Comparison of ENCODE assay signal across 19 cellular contexts in the genomic region with DNA sequence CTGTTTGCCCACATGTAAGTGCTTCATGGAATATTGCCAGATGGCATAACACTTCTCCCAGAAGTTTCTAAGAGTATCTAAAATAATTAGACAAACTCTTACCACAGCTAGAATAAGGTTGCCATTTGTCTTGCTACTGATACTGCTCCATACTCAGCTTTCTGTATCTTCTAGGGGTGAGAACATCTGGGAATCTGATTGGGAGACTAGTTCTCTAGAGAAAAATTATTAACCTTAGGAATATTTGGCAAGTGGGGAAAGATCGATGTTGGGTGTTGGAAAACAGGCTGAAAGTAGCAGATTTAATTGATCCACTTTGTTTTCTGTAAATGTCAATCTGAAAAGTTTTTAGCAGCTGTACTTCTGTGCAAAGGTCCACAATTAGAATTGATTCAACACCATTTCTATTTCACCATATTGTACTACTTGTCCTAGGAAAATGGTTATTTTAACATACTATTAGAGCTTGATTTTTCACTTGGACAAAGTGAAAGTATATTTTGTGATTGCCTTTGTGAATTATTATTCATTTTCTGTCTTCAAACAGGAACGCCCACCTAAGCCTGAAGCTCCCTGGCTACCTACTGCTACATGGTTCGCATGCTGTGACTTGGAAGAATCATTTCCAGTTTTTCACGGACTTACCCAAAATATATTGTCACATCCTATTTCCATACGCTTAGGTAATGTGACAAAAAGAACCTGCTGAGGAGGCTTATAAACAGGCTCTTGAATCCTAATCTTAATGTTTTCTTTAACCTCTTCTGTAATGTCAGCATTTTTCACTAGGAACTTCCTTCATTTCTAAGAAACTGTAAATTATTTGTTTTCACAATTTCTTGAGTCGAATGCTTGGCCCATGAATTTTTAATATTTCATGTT.
"Had no signal": no experiment of that assay in that cellular context is flagged by ENCODE, and none has a peak within 500 bp of the region (broad histone marks: within the 10 kb centered on the region; RNA-seq: fewer than 3 reads in every experiment).

No MANE protein-coding gene starts in this region.

- H3K4me2 ChIP-seq: hepatocyte had no signal

- ATAC-seq: body of pancreas, left cardiac atrium had no signal

- H3K27me3 Mint-ChIP-seq: activated naive CD8-positive, alpha-beta T cell treated with anti-CD3 and anti-CD28 coated beads, Interleukin-2, amount 10 ng/mL, durations not matched to agents 7 days and 5 days; progenitor cell of endocrine pancreas had no signal

- H3K36me3 ChIP-seq: esophagus muscularis mucosa, right atrium auricular region, suprapubic skin had no signal

- DNase-seq: activated CD4-positive, CD25-positive, alpha-beta regulatory T cell treated with anti-CD3 and anti-CD28 coated beads, Interleukin-2, amount 50 U/mL, for 72 hours; activated naive CD8-positive, alpha-beta T cell treated with anti-CD3 and anti-CD28 coated beads, Interleukin-2, amount 10 ng/mL, durations not matched to agents 7 days and 5 days; body of pancreas; dermis blood vessel endothelial cell; effector memory CD4-positive, alpha-beta T cell; foreskin fibroblast; left cardiac atrium; midbrain; occipital lobe; stimulated activated CD4-positive, alpha-beta T cell treated with anti-CD3 and anti-CD28 coated beads, Interleukin-2, amount 100 ng/mL, for 24 hours; stimulated activated naive CD4-positive, alpha-beta T cell treated with Interleukin-2 at 50 U/mL for 16 hours; T-helper 2 cell; trophoblast cell had no signal

- H3K27ac ChIP-seq: body of pancreas, esophagus muscularis mucosa, hepatocyte, right atrium auricular region, suprapubic skin, VCaP had no signal

- H2AFZ ChIP-seq: hepatocyte had no signal

- H3K4me1 ChIP-seq: body of pancreas, esophagus muscularis mucosa, right atrium auricular region, suprapubic skin had no signal

- H3K27me3 ChIP-seq: body of pancreas, esophagus muscularis mucosa, hepatocyte, right atrium auricular region, suprapubic skin had no signal

- H3K79me2 ChIP-seq: hepatocyte had no signal

- H3K4me3 Mint-ChIP-seq: activated naive CD8-positive, alpha-beta T cell treated with anti-CD3 and anti-CD28 coated beads, Interleukin-2, amount 10 ng/mL, durations not matched to agents 7 days and 5 days had no signal

- H3K27ac Mint-ChIP-seq: activated naive CD8-positive, alpha-beta T cell treated with anti-CD3 and anti-CD28 coated beads, Interleukin-2, amount 10 ng/mL, durations not matched to agents 7 days and 5 days; progenitor cell of endocrine pancreas had no signal

- H3K4me3 ChIP-seq: body of pancreas, esophagus muscularis mucosa, hepatocyte, right atrium auricular region, suprapubic skin had no signal

- H3K9me3 ChIP-seq: body of pancreas, esophagus muscularis mucosa, right atrium auricular region, suprapubic skin had no signal
